13 cellular contexts compared by ENCODE assay signal in the genomic region with DNA sequence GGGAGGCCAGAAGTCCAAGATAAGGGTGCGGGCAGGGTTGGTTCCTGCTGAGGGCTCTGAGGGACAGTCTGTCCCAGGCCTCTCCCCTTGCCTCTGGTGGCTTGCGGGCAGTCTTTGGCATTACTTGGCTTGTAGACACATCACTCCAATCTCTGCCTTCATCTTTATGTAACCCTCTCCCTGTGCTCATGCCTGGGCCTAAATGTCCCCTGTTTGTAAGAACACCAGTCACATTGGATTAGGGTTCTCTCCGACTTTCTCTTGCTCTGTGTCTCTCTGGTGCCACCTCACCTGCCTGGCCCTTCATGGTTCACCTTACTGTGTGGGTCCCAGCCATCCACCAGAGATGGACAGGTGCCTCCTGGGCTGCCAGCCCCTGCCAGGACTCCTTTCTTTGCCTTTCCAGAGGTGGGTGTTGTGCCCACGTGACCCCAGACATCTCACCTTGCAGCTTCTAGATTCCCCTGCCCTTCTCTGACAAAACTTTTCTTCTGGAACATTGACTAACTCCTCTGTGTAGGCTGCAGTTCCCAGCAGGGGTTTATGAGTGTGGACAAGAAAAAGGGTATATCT.
DNase-seq lines count a peak whose midpoint lies in the region; ATAC-seq and TF ChIP-seq lines count a peak whose summit lies in the region.
"Had no signal": no experiment of that assay in that cellular context is flagged by ENCODE, and none has a peak within 500 bp of the region (broad histone marks: within the 10 kb centered on the region; RNA-seq: fewer than 3 reads in every experiment).

No MANE protein-coding gene starts in this region.

- intact Hi-C loops in spleen (cut with DNase I; ENCODE audit: low total_unique reads), result no loop called here

- H2BK5ac ChIP-seq in mesendoderm (ENCODE audit: low read length), result no peak overlapping the region

- H3K79me2 ChIP-seq in OCI-LY1 (ENCODE audit: insufficient read depth, low read length), result peaks cover 11% of the 10 kb centered on the region; the same call in 1 of the 2 replicates
- H3K79me2 ChIP-seq in mesendoderm (ENCODE audit: control insufficient read depth, insufficient read depth, low read length), result no peaks in the 10 kb centered on the region

- no peak overlapping the region for H3K23ac ChIP-seq in mesendoderm (ENCODE audit: low read length)

- H3K27ac ChIP-seq in OCI-LY1 (ENCODE audit: low read depth, low read length, poor library complexity, severe bottlenecking) (peak overlapping the region; percentile 100), spleen (no peak overlapping the region), mesendoderm (ENCODE audit: low read depth, low read length) (no peak overlapping the region)
- H3K27ac ChIP-seq: sigmoid colon had no signal

- H4K5ac ChIP-seq in mesendoderm (ENCODE audit: low read length), result no peak overlapping the region

- no peak overlapping the region for H4K8ac ChIP-seq in mesendoderm (ENCODE audit: low read depth, low read length)

- H4K20me1 ChIP-seq in OCI-LY1 (ENCODE audit: insufficient read depth, low read length), result no peaks in the 10 kb centered on the region

- DNase-seq in activated T-cell treated with anti-CD3 and anti-CD28 coated beads, Interleukin-2, amount 50 U/mL, for 24 hours, result no peak
- DNase-seq in activated T-cell treated with anti-CD3 and anti-CD28 coated beads for 4 hours (no peak), spleen (peak; percentile 38), mesendoderm (no peak), NCI-H1694 treated with DMSO at 0.1 percent for 48 hours (lab: John Stamatoyannopoulos, UW) (no peak), NCI-H82 (lab: John Stamatoyannopoulos, UW) (no peak)
- DNase-seq in central memory CD8-positive, alpha-beta T cell (ENCODE audit: low spot score in 2 of 2), result no peak
- DNase-seq: hypothalamus, left ventricle myocardium superior, SHP77, sigmoid colon, substantia nigra had no signal

- H3K4me2 ChIP-seq in OCI-LY1 (ENCODE audit: low read length), result peak overlapping the region; percentile 36; the same call in 1 of the 2 replicates
- H3K4me2 ChIP-seq in mesendoderm (ENCODE audit: low read length), result no peak overlapping the region

- H3K9me3 Mint-ChIP-seq in activated T-cell treated with anti-CD3 and anti-CD28 coated beads, Interleukin-2, amount 50 U/mL, for 24 hours, result no peaks in the 10 kb centered on the region
- no peaks in the 10 kb centered on the region for H3K9me3 Mint-ChIP-seq in central memory CD8-positive, alpha-beta T cell

- H3K9ac ChIP-seq in OCI-LY1 (ENCODE audit: low read length) (peak overlapping the region; percentile 42; the same call in 1 of the 2 replicates), mesendoderm (ENCODE audit: low read length) (no peak overlapping the region)

- no peak for ATAC-seq in central memory CD8-positive, alpha-beta T cell (replicated peaks; ENCODE audit: extremely low read depth, poor library complexity, severe bottlenecking)
- ATAC-seq: left ventricle myocardium superior had no signal

- H3K36me3 Mint-ChIP-seq in activated T-cell treated with anti-CD3 and anti-CD28 coated beads, Interleukin-2, amount 50 U/mL, for 24 hours (ENCODE audit: low read depth), result peaks cover 12% of the 10 kb centered on the region
- no peaks in the 10 kb centered on the region for H3K36me3 Mint-ChIP-seq in central memory CD8-positive, alpha-beta T cell (ENCODE audit: insufficient read depth)

- TF ChIP-seq CTCF in OCI-LY1 (IDR thresholded peaks at IDR 0.05; ENCODE audit: low read length) (no peak), spleen (IDR thresholded peaks at IDR 0.05 in 8 of 11, conservative IDR thresholded peaks at IDR 0.05 in 3 of 11) (no peak)

- no peak overlapping the region for H3K4ac ChIP-seq in mesendoderm (ENCODE audit: low read depth, low read length)

- H3K36me3 ChIP-seq in OCI-LY1 (ENCODE audit: insufficient read depth, low read length), result peaks cover 10% of the 10 kb centered on the region; the same call in 1 of the 2 replicates
- no peaks in the 10 kb centered on the region for H3K36me3 ChIP-seq in spleen
- no peaks in the 10 kb centered on the region for H3K36me3 ChIP-seq in mesendoderm (ENCODE audit: control insufficient read depth, insufficient read depth, low read length)
- H3K36me3 ChIP-seq: sigmoid colon had no signal

- no peak overlapping the region for H2BK15ac ChIP-seq in mesendoderm (replicated peaks; ENCODE audit: low read depth)

- H3K4me1 ChIP-seq in OCI-LY1 (ENCODE audit: insufficient read depth, low read length, severe bottlenecking), result peaks cover 86% of the 10 kb centered on the region
- peaks cover 7 to 87% (median 45%) of the 10 kb centered on the region in 6 donors for H3K4me1 ChIP-seq in spleen
- peaks cover 7% of the 10 kb centered on the region for H3K4me1 ChIP-seq in mesendoderm (ENCODE audit: control insufficient read depth, low read depth, low read length)
- H3K4me1 ChIP-seq: sigmoid colon had no signal

- H3K18ac ChIP-seq in mesendoderm (ENCODE audit: low read length), result no peak overlapping the region

- H3K27ac Mint-ChIP-seq in activated T-cell treated with anti-CD3 and anti-CD28 coated beads, Interleukin-2, amount 50 U/mL, for 24 hours, result peak overlapping the region; percentile 97
- H3K27ac Mint-ChIP-seq in central memory CD8-positive, alpha-beta T cell (ENCODE audit: low read depth), result peak overlapping the region; percentile 75

- no peak overlapping the region for H2BK120ac ChIP-seq in mesendoderm (ENCODE audit: low read depth, low read length)

- H3K27me3 Mint-ChIP-seq in activated T-cell treated with anti-CD3 and anti-CD28 coated beads, Interleukin-2, amount 50 U/mL, for 24 hours, result no peaks in the 10 kb centered on the region
- H3K27me3 Mint-ChIP-seq in central memory CD8-positive, alpha-beta T cell, result no peaks in the 10 kb centered on the region

- H3K9me2 ChIP-seq in OCI-LY1 (ENCODE audit: low read depth, low read length), result no peaks in the 10 kb centered on the region

- WGBS in spleen, 5 donors, result 80 to 91% (median 89%) methylated on average over 4 of the region's 4 CpGs
- WGBS in mesendoderm (ENCODE audit: extremely low coverage, insufficient coverage, low lambda C conversion rate), result no CpG with 5 or more reads among the region's 4 CpGs

- H3K79me1 ChIP-seq in mesendoderm (ENCODE audit: low read length), result peaks cover 2% of the 10 kb centered on the region

- no peak overlapping the region for H2AK5ac ChIP-seq in mesendoderm (ENCODE audit: low read length)

- H3K4me3 Mint-ChIP-seq in activated T-cell treated with anti-CD3 and anti-CD28 coated beads, Interleukin-2, amount 50 U/mL, for 24 hours, result peak overlapping the region; percentile 57
- H3K4me3 Mint-ChIP-seq in central memory CD8-positive, alpha-beta T cell, result no peak overlapping the region

- TF ChIP-seq POLR2A in spleen (IDR thresholded peaks at IDR 0.05), result no peak

- H3K56ac ChIP-seq in mesendoderm (ENCODE audit: low read length), result no peak overlapping the region

- H3K27me3 ChIP-seq in OCI-LY1 (ENCODE audit: insufficient read depth, low read length) (no peaks in the 10 kb centered on the region), spleen (replicated peaks in 1 of 7) (no peaks in the 10 kb centered on the region), mesendoderm (ENCODE audit: insufficient read depth, low read length, poor library complexity) (no peaks in the 10 kb centered on the region)
- H3K27me3 ChIP-seq: sigmoid colon had no signal

- H3K4me3 ChIP-seq in OCI-LY1 (ENCODE audit: low read depth, low read length, poor library complexity, severe bottlenecking) (no peak overlapping the region), spleen (no peak overlapping the region), mesendoderm (ENCODE audit: low read length) (no peak overlapping the region)
- H3K4me3 ChIP-seq: sigmoid colon had no signal

- H2AFZ ChIP-seq in OCI-LY1 (ENCODE audit: low read length), result no peak overlapping the region

- H3K9me3 ChIP-seq in OCI-LY1 (ENCODE audit: low read length) (no peaks in the 10 kb centered on the region), spleen (no peaks in the 10 kb centered on the region)
- H3K9me3 ChIP-seq: sigmoid colon had no signal

- H3K4me1 Mint-ChIP-seq in activated T-cell treated with anti-CD3 and anti-CD28 coated beads, Interleukin-2, amount 50 U/mL, for 24 hours (ENCODE audit: low read depth), result peaks cover 73% of the 10 kb centered on the region
- peaks cover 47% of the 10 kb centered on the region for H3K4me1 Mint-ChIP-seq in central memory CD8-positive, alpha-beta T cell

- H3F3A ChIP-seq in OCI-LY1 (ENCODE audit: insufficient read depth, low read length), result no peaks in the 10 kb centered on the region
